Comparison of ENCODE assay signal across 18 cellular contexts in the genomic region with DNA sequence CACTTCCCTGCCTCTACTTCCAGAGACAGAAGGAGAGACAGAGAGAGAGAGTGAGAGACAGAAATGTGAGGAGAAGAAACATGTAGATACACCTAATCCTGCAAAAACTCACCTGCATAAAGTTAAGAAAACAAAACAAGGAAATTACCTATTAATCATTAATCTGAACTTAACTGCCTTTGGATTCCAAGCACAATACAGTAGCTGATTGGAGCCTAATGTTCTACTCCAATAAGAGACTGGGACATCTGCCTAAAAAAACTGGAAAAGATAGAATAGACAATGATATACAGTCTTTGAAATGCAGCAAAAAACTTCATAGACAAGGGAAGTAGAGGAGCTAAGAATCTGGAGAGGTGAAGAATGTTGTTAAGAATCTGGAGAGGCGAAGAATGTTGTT.
"Had no signal": no experiment of that assay in that cellular context is flagged by ENCODE, and none has a peak within 500 bp of the region (broad histone marks: within the 10 kb centered on the region; RNA-seq: fewer than 3 reads in every experiment).

No MANE protein-coding gene starts in this region.

- H3K4me1 Mint-ChIP-seq: naive thymus-derived CD4-positive, alpha-beta T cell; stimulated activated naive B cell treated with anti-CD40 and anti-IgM and Interleukin-4, amounts not matched to agents 10 μg/mL and 1 μg/mL and 100 μg/mL, for 72 hours; stimulated activated naive CD8-positive, alpha-beta T cell treated with anti-CD3 and anti-CD28 coated beads, Interleukin-15, amount 100 ng/mL, for 72 hours had no signal

- H3K27ac Mint-ChIP-seq: naive thymus-derived CD4-positive, alpha-beta T cell; stimulated activated naive B cell treated with anti-CD40 and anti-IgM and Interleukin-4, amounts not matched to agents 10 μg/mL and 1 μg/mL and 100 μg/mL, for 72 hours; stimulated activated naive CD8-positive, alpha-beta T cell treated with anti-CD3 and anti-CD28 coated beads, Interleukin-15, amount 100 ng/mL, for 72 hours had no signal

- H3K4me1 ChIP-seq: heart right ventricle, testis, tibial nerve had no signal

- H3K27ac ChIP-seq: dorsolateral prefrontal cortex, heart right ventricle, neutrophil, testis, tibial nerve had no signal

- H3K27me3 Mint-ChIP-seq: naive thymus-derived CD4-positive, alpha-beta T cell; stimulated activated naive B cell treated with anti-CD40 and anti-IgM and Interleukin-4, amounts not matched to agents 10 μg/mL and 1 μg/mL and 100 μg/mL, for 72 hours; stimulated activated naive CD8-positive, alpha-beta T cell treated with anti-CD3 and anti-CD28 coated beads, Interleukin-15, amount 100 ng/mL, for 72 hours had no signal

- H3K4me3 Mint-ChIP-seq: naive thymus-derived CD4-positive, alpha-beta T cell; stimulated activated naive B cell treated with anti-CD40 and anti-IgM and Interleukin-4, amounts not matched to agents 10 μg/mL and 1 μg/mL and 100 μg/mL, for 72 hours; stimulated activated naive CD8-positive, alpha-beta T cell treated with anti-CD3 and anti-CD28 coated beads, Interleukin-15, amount 100 ng/mL, for 72 hours had no signal

- H3K4me3 ChIP-seq: dorsolateral prefrontal cortex, heart right ventricle, testis, tibial nerve had no signal

- ATAC-seq: esophagus mucosa; heart right ventricle; left cardiac atrium; naive thymus-derived CD4-positive, alpha-beta T cell; right cardiac atrium; stimulated activated naive B cell treated with anti-CD40 and anti-IgM and Interleukin-4, amounts not matched to agents 10 μg/mL and 1 μg/mL and 100 μg/mL, for 72 hours; stimulated activated naive CD8-positive, alpha-beta T cell treated with anti-CD3 and anti-CD28 coated beads, Interleukin-15, amount 100 ng/mL, for 72 hours had no signal

- H3K36me3 Mint-ChIP-seq: naive thymus-derived CD4-positive, alpha-beta T cell; stimulated activated naive B cell treated with anti-CD40 and anti-IgM and Interleukin-4, amounts not matched to agents 10 μg/mL and 1 μg/mL and 100 μg/mL, for 72 hours had no signal

- H3K9me3 ChIP-seq: heart right ventricle, neutrophil, testis, tibial nerve had no signal

- DNase-seq: central memory CD4-positive, alpha-beta T cell; cortex of kidney; dorsolateral prefrontal cortex; effector CD8-positive, alpha-beta T cell; heart right ventricle; hypothalamus; left cardiac atrium; naive thymus-derived CD4-positive, alpha-beta T cell; posterior cingulate gyrus; right cardiac atrium; stimulated activated CD4-positive, alpha-beta T cell treated with anti-CD3 and anti-CD28 coated beads, Interleukin-1b, Interleukin-23, amount 100 ng/mL, for 48 hours; stimulated activated CD4-positive, alpha-beta T cell treated with anti-CD3 and anti-CD28 coated beads, Interleukin-4, amount 100 ng/mL, for 4 hours; stimulated activated naive B cell treated with anti-CD40 and anti-IgM and Interleukin-4, amounts not matched to agents 10 μg/mL and 1 μg/mL and 100 μg/mL, for 72 hours; stimulated activated naive CD8-positive, alpha-beta T cell treated with anti-CD3 and anti-CD28 coated beads, Interleukin-15, amount 100 ng/mL, for 72 hours; testis had no signal

- H3K36me3 ChIP-seq: heart right ventricle, neutrophil, tibial nerve had no signal

- H3K27me3 ChIP-seq: heart right ventricle, neutrophil, testis, tibial nerve had no signal
